ENCODE assay signal across 22 cellular contexts in genomic region chr5:31937703-31938102, GRCh38.
DNase-seq lines count a peak whose midpoint lies in the region; ATAC-seq and TF ChIP-seq lines count a peak whose summit lies in the region.
"Had no signal": no experiment of that assay in that cellular context is flagged by ENCODE, and none has a peak within 500 bp of the region (broad histone marks: within the 10 kb centered on the region; RNA-seq: fewer than 3 reads in every experiment).

No MANE protein-coding gene starts in this region.

- H3K4me1 Mint-ChIP-seq in activated T-cell treated with anti-CD3 and anti-CD28 coated beads, Interleukin-2, amount 50 U/mL, for 72 hours (ENCODE audit: low read depth), result no peaks in the 10 kb centered on the region
- no peaks in the 10 kb centered on the region for H3K4me1 Mint-ChIP-seq in activated CD8-positive, alpha-beta T cell treated with anti-CD3 and anti-CD28 coated beads for 36 hours (ENCODE audit: low read depth)
- H3K4me1 Mint-ChIP-seq: CD4-positive, CD25-positive, alpha-beta regulatory T cell; IgD-negative memory B cell had no signal

- no peak overlapping the region for H3K18ac ChIP-seq in trophoblast cell (ENCODE audit: low read length)

- H3K4me1 ChIP-seq in adipocyte (ENCODE audit: control insufficient read depth, insufficient read depth, low read length) (peaks cover 43% of the 10 kb centered on the region), trophoblast cell (ENCODE audit: control insufficient read depth in 1 of 2, insufficient read depth in 2 of 2, low read length in 2 of 2) (peaks cover 19 to 20% of the 10 kb centered on the region in 2 experiments), tibial nerve (peaks cover 0 to 51% (median 2%) of the 10 kb centered on the region in 4 donors)

- no peak for TF ChIP-seq CTCF in tibial nerve (IDR thresholded peaks at IDR 0.05)
- TF ChIP-seq CTCF in activated CD8-positive, alpha-beta T cell treated with anti-CD3 and anti-CD28 coated beads for 36 hours (IDR thresholded peaks at IDR 0.05), result no peak

- no peak overlapping the region for H4K91ac ChIP-seq in trophoblast cell (ENCODE audit: low read depth, low read length)

- WGBS in trophoblast cell (ENCODE audit: extremely low coverage, insufficient coverage, insufficient read length), result no CpG with 5 or more reads among the region's 5 CpGs
- 69 to 81% methylated on average over 5 of the region's 5 CpGs for WGBS in tibial nerve, 2 donors

- H2BK120ac ChIP-seq in trophoblast cell (ENCODE audit: insufficient read depth, low read length, poor library complexity), result no peak overlapping the region

- CTCF ChIA-PET in activated CD8-positive, alpha-beta T cell treated with anti-CD3 and anti-CD28 coated beads for 36 hours (lab: Charles Lee), result no interaction called here

- H3K9me3 ChIP-seq in adipocyte (ENCODE audit: control insufficient read depth, low read length), result no peaks in the 10 kb centered on the region
- H3K9me3 ChIP-seq in trophoblast cell (ENCODE audit: insufficient read depth, low read depth, low read length), result no peaks in the 10 kb centered on the region
- no peaks in the 10 kb centered on the region for H3K9me3 ChIP-seq in tibial nerve
- H3K9me3 ChIP-seq: BE2C had no signal

- H3K79me1 ChIP-seq in trophoblast cell (ENCODE audit: low read length), result peaks cover 11% of the 10 kb centered on the region

- no peak overlapping the region for H3K4ac ChIP-seq in trophoblast cell (ENCODE audit: low read depth, low read length)

- no peak for TF ChIP-seq EP300 in tibial nerve (IDR thresholded peaks at IDR 0.05)

- no peak overlapping the region for H2AK5ac ChIP-seq in trophoblast cell (ENCODE audit: low read length)

- no peaks in the 10 kb centered on the region for H3K27me3 Mint-ChIP-seq in activated T-cell treated with anti-CD3 and anti-CD28 coated beads, Interleukin-2, amount 50 U/mL, for 72 hours (ENCODE audit: low read depth)
- H3K27me3 Mint-ChIP-seq in activated CD8-positive, alpha-beta T cell treated with anti-CD3 and anti-CD28 coated beads for 36 hours, result no peaks in the 10 kb centered on the region

- H3K4me3 ChIP-seq in adipocyte (ENCODE audit: low read length) (peak overlapping the region; percentile 78), trophoblast cell (ENCODE audit: low read depth, low read length) (no peak overlapping the region), tibial nerve (peak overlapping the region; percentile 23 to 42 (median 24))

- H3K79me2 ChIP-seq in trophoblast cell (ENCODE audit: control insufficient read depth, insufficient read depth, low read length, poor library complexity), result no peaks in the 10 kb centered on the region

- H2BK5ac ChIP-seq in trophoblast cell (ENCODE audit: low read depth, low read length, poor library complexity), result no peak overlapping the region

- no peak for ATAC-seq in HG02981 (IDR thresholded peaks at IDR 0.05; ENCODE audit: unreplicated experiment)
- no peak for ATAC-seq in activated T-cell treated with anti-CD3 and anti-CD28 coated beads, Interleukin-2, amount 50 U/mL, for 72 hours (replicated peaks in 1 of 2)
- no peak for ATAC-seq in activated CD8-positive, alpha-beta T cell treated with anti-CD3 and anti-CD28 coated beads for 36 hours

- peaks cover 2 to 3% of the 10 kb centered on the region in 2 donors for H3K9me3 Mint-ChIP-seq in activated T-cell treated with anti-CD3 and anti-CD28 coated beads, Interleukin-2, amount 50 U/mL, for 72 hours
- H3K9me3 Mint-ChIP-seq in activated CD8-positive, alpha-beta T cell treated with anti-CD3 and anti-CD28 coated beads for 36 hours, result peaks cover 1% of the 10 kb centered on the region

- no peak overlapping the region for H3K27ac Mint-ChIP-seq in activated T-cell treated with anti-CD3 and anti-CD28 coated beads, Interleukin-2, amount 50 U/mL, for 72 hours
- no peak overlapping the region for H3K27ac Mint-ChIP-seq in activated CD8-positive, alpha-beta T cell treated with anti-CD3 and anti-CD28 coated beads for 36 hours
- H3K27ac Mint-ChIP-seq: CD4-positive, CD25-positive, alpha-beta regulatory T cell; IgD-negative memory B cell had no signal

- H2BK12ac ChIP-seq in trophoblast cell (ENCODE audit: low read length), result no peak overlapping the region

- H2AFZ ChIP-seq in trophoblast cell (ENCODE audit: insufficient read depth, low read length, poor library complexity), result no peak overlapping the region

- DNase-seq in adipocyte (ENCODE audit: low read depth), result no peak
- DNase-seq in islet precursor cell, result peak; percentile 68
- peak; percentile 73 to 87 for DNase-seq in trophoblast cell
- no peak for DNase-seq in tibial nerve (ENCODE audit: low spot score in 2 of 2)
- DNase-seq in activated T-cell treated with anti-CD3 and anti-CD28 coated beads, Interleukin-2, amount 50 U/mL, for 72 hours, result no peak
- DNase-seq in GDM1 (lab: John Stamatoyannopoulos, UW), result no peak
- no peak for DNase-seq in activated CD8-positive, alpha-beta T cell treated with anti-CD3 and anti-CD28 coated beads for 36 hours
- DNase-seq: BE2C; CD4-positive, CD25-positive, alpha-beta regulatory T cell; COR-L47; GF-D8; HCEC 1CT; Karpas-422; MM.1S; NCI-H1092 treated with DMSO at 0.1 percent for 48 hours; NCI-H1694; NCI-H2081 treated with DMSO at 0.1 percent for 48 hours; NCI-H510A; NCI-H774; SHP77 had no signal

- H3K9ac ChIP-seq in adipocyte (ENCODE audit: low read length) (no peak overlapping the region), trophoblast cell (ENCODE audit: low read length) (no peak overlapping the region)

- intact Hi-C loops in activated CD8-positive, alpha-beta T cell treated with anti-CD3 and anti-CD28 coated beads for 36 hours (cut with micrococcal nuclease), result no loop called here

- no peak overlapping the region for H3K4me3 Mint-ChIP-seq in activated T-cell treated with anti-CD3 and anti-CD28 coated beads, Interleukin-2, amount 50 U/mL, for 72 hours
- H3K4me3 Mint-ChIP-seq in activated CD8-positive, alpha-beta T cell treated with anti-CD3 and anti-CD28 coated beads for 36 hours, result no peak overlapping the region
- H3K4me3 Mint-ChIP-seq: CD4-positive, CD25-positive, alpha-beta regulatory T cell; IgD-negative memory B cell had no signal

- H3K4me2 ChIP-seq in trophoblast cell (ENCODE audit: low read length), result no peak overlapping the region

- H3K14ac ChIP-seq in trophoblast cell (ENCODE audit: low read length), result no peak overlapping the region

- H3K27ac ChIP-seq in trophoblast cell (ENCODE audit: low read depth, low read length) (no peak overlapping the region), tibial nerve (peak overlapping the region; percentile 28 to 78 (median 64))

- no peak overlapping the region for H4K8ac ChIP-seq in trophoblast cell (ENCODE audit: low read depth, low read length)

- no peaks in the 10 kb centered on the region for H3K36me3 ChIP-seq in adipocyte (ENCODE audit: control insufficient read depth, insufficient read depth, low read length, severe bottlenecking)
- H3K36me3 ChIP-seq in trophoblast cell (ENCODE audit: control insufficient read depth in 1 of 2, insufficient read depth in 2 of 2, low read length in 2 of 2), result no peaks in the 10 kb centered on the region
- H3K36me3 ChIP-seq in tibial nerve, result no peaks in the 10 kb centered on the region
- H3K36me3 ChIP-seq: BE2C had no signal

- no peak overlapping the region for H4K12ac ChIP-seq in trophoblast cell (ENCODE audit: low read depth, low read length)

- TF ChIP-seq POLR2A in tibial nerve (IDR thresholded peaks at IDR 0.05), result no peak

- POLR2A ChIA-PET in activated CD8-positive, alpha-beta T cell treated with anti-CD3 and anti-CD28 coated beads for 36 hours (lab: Charles Lee), result no interaction called here

- no peak overlapping the region for H3K23ac ChIP-seq in trophoblast cell (ENCODE audit: low read length)

- H3K27me3 ChIP-seq in adipocyte (replicated peaks; ENCODE audit: control insufficient read depth, insufficient read depth, low read length) (peaks cover 17% of the 10 kb centered on the region), trophoblast cell (ENCODE audit: insufficient read depth, low read length) (no peaks in the 10 kb centered on the region), tibial nerve (no peaks in the 10 kb centered on the region)
- H3K27me3 ChIP-seq: BE2C had no signal

- H3K36me3 Mint-ChIP-seq in activated T-cell treated with anti-CD3 and anti-CD28 coated beads, Interleukin-2, amount 50 U/mL, for 72 hours (ENCODE audit: insufficient read depth in 2 of 2), result no peaks in the 10 kb centered on the region
- no peaks in the 10 kb centered on the region for H3K36me3 Mint-ChIP-seq in activated CD8-positive, alpha-beta T cell treated with anti-CD3 and anti-CD28 coated beads for 36 hours (ENCODE audit: low read depth)
- H3K36me3 Mint-ChIP-seq: CD4-positive, CD25-positive, alpha-beta regulatory T cell; IgD-negative memory B cell had no signal

Comparison
In these comparisons a context has a peak if more than half of its experiments do, and no peak if none do; other contexts are left out.
1. DNase-seq: peak in islet precursor cell (single experiment) and trophoblast cell (2 of 2); none in adipocyte (single experiment), tibial nerve (0 of 2), activated T-cell treated with anti-CD3 and anti-CD28 coated beads, Interleukin-2, amount 50 U/mL, for 72 hours (0 of 2), GDM1 (single experiment) and activated CD8-positive, alpha-beta T cell treated with anti-CD3 and anti-CD28 coated beads for 36 hours (single experiment).